Comparison of ENCODE assay signal across 8 cellular contexts in the genomic region with DNA sequence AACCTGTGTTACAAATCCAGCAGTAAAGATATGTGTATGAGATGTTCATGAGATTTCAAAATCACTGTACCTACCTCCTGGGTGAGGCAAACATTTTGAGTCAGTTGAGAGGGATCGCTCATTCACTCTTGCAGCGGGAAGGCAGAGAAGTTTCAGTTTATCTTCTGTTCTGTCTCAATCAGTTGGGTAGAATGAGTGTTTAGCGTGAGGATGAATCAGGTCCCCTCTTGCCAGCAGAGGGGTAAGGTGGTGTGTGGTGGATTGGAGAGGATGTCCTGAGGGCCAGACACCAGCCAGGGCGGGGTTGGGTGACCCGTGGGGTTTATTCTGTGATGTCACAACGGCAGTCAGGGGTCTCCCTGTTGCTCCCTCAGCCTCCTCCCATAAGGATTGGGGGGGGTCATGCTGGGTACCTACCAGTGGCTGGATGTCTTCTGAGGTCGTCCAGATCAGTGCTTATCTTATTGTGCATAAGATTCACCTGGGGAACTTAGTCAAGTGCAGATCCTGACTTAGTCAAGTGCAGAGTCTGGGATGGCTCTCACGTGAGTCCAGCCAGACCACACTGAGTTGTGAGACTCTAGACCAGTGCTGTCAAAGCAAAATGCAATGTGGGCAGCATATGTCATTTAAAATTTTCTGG. TPM values are rescaled to one million over a fixed set of nuclear protein-coding genes. Genes with fewer than 3 reads are reported as not detected.
DNase-seq lines count a peak whose midpoint lies in the region; ATAC-seq, FAIRE-seq and TF ChIP-seq lines count a peak whose summit lies in the region.

A gene (minus strand): TSS at position 277 of the 643 bp plus-strand sequence. CDS start 155 bp downstream, at position 122.

- H3K4me1 ChIP-seq in GM23248 (ENCODE audit: insufficient read depth): peaks cover 46% of the 10 kb centered on the region

- no peaks in the 10 kb centered on the region for H4K20me1 ChIP-seq in GM23248 (ENCODE audit: insufficient read depth)

- peak within 1 kb of the TSS; percentile 98 for H3K27ac ChIP-seq in GM23248

- DNase-seq in GM23248: peak; percentile 91
- DNase-seq in T-helper 17 cell: no peak
- DNase-seq in fibroblast of the aortic adventitia (ENCODE audit: low read depth): peak; percentile 36
- peak; percentile 12 to 76 for DNase-seq in stimulated activated effector memory CD8-positive, alpha-beta T cell treated with anti-CD3 and anti-CD28 coated beads, Interleukin-12 subunit alpha, Interleukin-12 subunit beta, amount 100 ng/mL, for 72 hours (ENCODE audit: low spot score in 2 of 2)
- no peak for DNase-seq in NCI-H1694 (lab: John Stamatoyannopoulos, UW)
- no peak for DNase-seq in NCI-H2227 treated with DMSO at 0.1 percent for 48 hours (lab: John Stamatoyannopoulos, UW)
- DNase-seq in frontal cortex (ENCODE audit: low spot score in 2 of 2): no peak
- DNase-seq in 8988T: no peak

- H3K4me1 Mint-ChIP-seq in T-helper 17 cell: peaks cover 36% of the 10 kb centered on the region
- H3K4me1 Mint-ChIP-seq in stimulated activated effector memory CD8-positive, alpha-beta T cell treated with anti-CD3 and anti-CD28 coated beads, Interleukin-12 subunit alpha, Interleukin-12 subunit beta, amount 100 ng/mL, for 72 hours: peaks cover 48% of the 10 kb centered on the region

- H3K9me3 ChIP-seq in GM23248 (ENCODE audit: low read depth) (no peaks in the 10 kb centered on the region), T-helper 17 cell (ENCODE audit: control insufficient read depth, low read length, poor library complexity, severe bottlenecking) (no peaks in the 10 kb centered on the region)

- peak within 1 kb of the TSS; percentile 67 for H2AFZ ChIP-seq in GM23248

- peaks cover 48% of the 10 kb centered on the region for H3F3A ChIP-seq in GM23248 (ENCODE audit: insufficient read depth)

- no peak for ATAC-seq in T-helper 17 cell
- peak; percentile 84 for ATAC-seq in stimulated activated effector memory CD8-positive, alpha-beta T cell treated with anti-CD3 and anti-CD28 coated beads, Interleukin-12 subunit alpha, Interleukin-12 subunit beta, amount 100 ng/mL, for 72 hours

- peak within 1 kb of the TSS; percentile 84 for H3K4me2 ChIP-seq in GM23248 (ENCODE audit: unreplicated experiment)

- 37 to 45% methylated on average over 8 of the region's 8 CpGs for WGBS in GM23248 (ENCODE audit: low coverage in 1 of 2, low lambda C conversion rate in 2 of 2, missing lambda C conversion rate in 2 of 2), 2 experiments

- no peaks in the 10 kb centered on the region for H3K27me3 ChIP-seq in GM23248 (replicated peaks; ENCODE audit: insufficient read depth)

- H3K36me3 Mint-ChIP-seq in T-helper 17 cell (ENCODE audit: low read depth): peaks cover 2% of the 10 kb centered on the region
- peaks cover 6% of the 10 kb centered on the region for H3K36me3 Mint-ChIP-seq in stimulated activated effector memory CD8-positive, alpha-beta T cell treated with anti-CD3 and anti-CD28 coated beads, Interleukin-12 subunit alpha, Interleukin-12 subunit beta, amount 100 ng/mL, for 72 hours

- H3K27ac Mint-ChIP-seq in T-helper 17 cell: peak within 1 kb of the TSS; percentile 95
- peak within 1 kb of the TSS; percentile 96 for H3K27ac Mint-ChIP-seq in stimulated activated effector memory CD8-positive, alpha-beta T cell treated with anti-CD3 and anti-CD28 coated beads, Interleukin-12 subunit alpha, Interleukin-12 subunit beta, amount 100 ng/mL, for 72 hours

- in situ Hi-C loops in GM23248 (cut with MboI): no loop called here

- TF ChIP-seq CTCF in fibroblast of the aortic adventitia (IDR thresholded peaks at IDR 0.05; ENCODE audit: insufficient read depth, low read length): no peak

- H3K36me3 ChIP-seq in GM23248 (ENCODE audit: low read depth): no peaks in the 10 kb centered on the region

- FAIRE-seq in frontal cortex (lab: Jason Lieb, UNC): no peak

- H3K9me2 ChIP-seq in GM23248 (ENCODE audit: insufficient read depth): no peaks in the 10 kb centered on the region

- H3K79me2 ChIP-seq in GM23248 (ENCODE audit: insufficient read depth): no peaks in the 10 kb centered on the region

- H3K4me3 ChIP-seq in GM23248: peak within 1 kb of the TSS; percentile 47
- no peak within 1 kb of the TSS for H3K4me3 ChIP-seq in fibroblast of the aortic adventitia (ENCODE audit: low read depth, low read length)

- H3K9ac ChIP-seq in GM23248: peak within 1 kb of the TSS; percentile 98

- H3K27me3 Mint-ChIP-seq in T-helper 17 cell: no peaks in the 10 kb centered on the region

- no peaks in the 10 kb centered on the region for H3K9me3 Mint-ChIP-seq in stimulated activated effector memory CD8-positive, alpha-beta T cell treated with anti-CD3 and anti-CD28 coated beads, Interleukin-12 subunit alpha, Interleukin-12 subunit beta, amount 100 ng/mL, for 72 hours

- H3K4me3 Mint-ChIP-seq in T-helper 17 cell: peak within 1 kb of the TSS; percentile 86
- peak within 1 kb of the TSS; percentile 70 for H3K4me3 Mint-ChIP-seq in stimulated activated effector memory CD8-positive, alpha-beta T cell treated with anti-CD3 and anti-CD28 coated beads, Interleukin-12 subunit alpha, Interleukin-12 subunit beta, amount 100 ng/mL, for 72 hours

RNA-seq across cellular contexts. Expression of the gene that starts here (rescaled TPM):
- total RNA-seq in GM23248 (2014; rRNA removed; shearing (Covaris generic)): 0.86 and 1.3 TPM in 2 replicates
- polyA plus RNA-seq in GM23248 (2016; fragmentation: Nextera tagmentation; extraction: Ambion mirVana): 2.0 and 2.9 TPM in 2 replicates
- total RNA-seq in T-helper 17 cell (not detected), fibroblast of the aortic adventitia (ENCODE audit: low replicate concordance) (0.45 and 1.6 TPM in 2 replicates), frontal cortex (0.41 TPM)

Comparison
In these comparisons a context has a peak if more than half of its experiments do, and no peak if none do; other contexts are left out.
1. DNase-seq: peak in GM23248 (single experiment), fibroblast of the aortic adventitia (single experiment) and stimulated activated effector memory CD8-positive, alpha-beta T cell treated with anti-CD3 and anti-CD28 coated beads, Interleukin-12 subunit alpha, Interleukin-12 subunit beta, amount 100 ng/mL, for 72 hours (2 of 2); none in T-helper 17 cell (0 of 3), NCI-H1694 (single experiment), NCI-H2227 treated with DMSO at 0.1 percent for 48 hours (single experiment), frontal cortex (0 of 2) and 8988T (single experiment).